Comparison of ENCODE assay signal across 8 cellular contexts in genomic region chr17:79741751-79742588, GRCh38.
DNase-seq lines count a peak whose midpoint lies in the region; ATAC-seq and TF ChIP-seq lines count a peak whose summit lies in the region.

No MANE protein-coding gene starts in this region.

- no peaks in the 10 kb centered on the region for H3K9me3 ChIP-seq in iPS-20b (ENCODE audit: insufficient read depth, low read depth, low read length)

- no peak overlapping the region for H3K9ac ChIP-seq in iPS-20b (ENCODE audit: low read depth, low read length)

- H3K27ac ChIP-seq in brain microvascular endothelial cell: no peak overlapping the region
- H3K27ac ChIP-seq in iPS-20b (ENCODE audit: low read length): no peak overlapping the region

- H3K27me3 ChIP-seq in brain microvascular endothelial cell (replicated peaks) (peaks cover 27% of the 10 kb centered on the region), iPS-20b (ENCODE audit: insufficient read depth, low read length) (peaks cover 70% of the 10 kb centered on the region)

- H3K36me3 ChIP-seq in brain microvascular endothelial cell (replicated peaks): no peaks in the 10 kb centered on the region
- no peaks in the 10 kb centered on the region for H3K36me3 ChIP-seq in iPS-20b (ENCODE audit: insufficient read depth, low read depth, low read length)

- DNase-seq in GM12865 (ENCODE audit: low read depth) (peak; percentile 65), NCI-H2081 (lab: John Stamatoyannopoulos, UW) (peak; percentile 69 to 71), UCSD-AML1 (lab: John Stamatoyannopoulos, UW; ENCODE audit: unreplicated experiment) (peak; percentile 73), brain microvascular endothelial cell (peak; percentile 26)
- DNase-seq in stimulated activated CD4-positive, alpha-beta T cell treated with anti-CD3 and anti-CD28 coated beads, Interleukin-12 subunit alpha, Interleukin-12 subunit beta, amount 100 ng/mL, for 24 hours (ENCODE audit: low read depth in 2 of 2): peak; percentile 51 to 56

- ATAC-seq in GM19463 (IDR thresholded peaks at IDR 0.05; ENCODE audit: unreplicated experiment) (no peak), HG02610 (IDR thresholded peaks at IDR 0.05; ENCODE audit: unreplicated experiment) (no peak)

- TF ChIP-seq CTCF in GM12865 (IDR thresholded peaks at IDR 0.05; ENCODE audit: insufficient read depth, low read depth, low read length, missing control alignments) (peak; percentile 89), brain microvascular endothelial cell (IDR thresholded peaks at IDR 0.05; ENCODE audit: low read depth, low read length, missing control alignments) (peak; percentile 76)

- H3K4me3 ChIP-seq in GM12865 (ENCODE audit: low read depth, low read length) (no peak overlapping the region), brain microvascular endothelial cell (ENCODE audit: low read depth, low read length) (no peak overlapping the region), iPS-20b (ENCODE audit: low read length) (peak overlapping the region; percentile 66; the same call in 1 of the 2 replicates)

- in situ Hi-C loops in brain microvascular endothelial cell (cut with HindIII; ENCODE audit: low pct_ligation_motif_present, low sequenced_read_pairs): no loop called here

- 0 out of 2 replicates have a peak, but pooled peaks cover 4% of the 10 kb centered on the region for H3K4me1 ChIP-seq in iPS-20b (ENCODE audit: insufficient read depth, low read length)
